ENCODE assay signal across 8 cellular contexts in genomic region chr21:34890258-34890723, GRCh38.
DNase-seq lines count a peak whose midpoint lies in the region; ATAC-seq and TF ChIP-seq lines count a peak whose summit lies in the region.

No MANE protein-coding gene starts in this region.

- CTCF ChIA-PET in WTC11 (lab: Charles Lee), result interaction anchor here (0.8 to 6.5 kb wide), 19 partner anchors 15 to 950 kb away, joined by 3 to 80 read pairs (median 4); no protein-coding TSS in a partner anchor

- no peak overlapping the region for H3K27ac Mint-ChIP-seq in WTC11
- H3K27ac Mint-ChIP-seq in stimulated activated naive B cell treated with anti-CD40 and anti-IgM and Interleukin-4, amounts not matched to agents 10 μg/mL and 1 μg/mL and 100 μg/mL, for 72 hours, result peak overlapping the region; percentile 99

- H3K9me3 Mint-ChIP-seq in WTC11, result no peaks in the 10 kb centered on the region
- H3K9me3 Mint-ChIP-seq in stimulated activated naive B cell treated with anti-CD40 and anti-IgM and Interleukin-4, amounts not matched to agents 10 μg/mL and 1 μg/mL and 100 μg/mL, for 72 hours, result peaks cover 0 to 1% of the 10 kb centered on the region in 2 donors

- peak overlapping the region; percentile 52 for H3K4me3 ChIP-seq in iPS-15b (ENCODE audit: low read depth, low read length)

- H3K4me1 ChIP-seq in iPS-15b (ENCODE audit: control insufficient read depth, insufficient read depth, low read length), result peaks cover 12% of the 10 kb centered on the region

- POLR2A ChIA-PET in WTC11 (lab: Charles Lee), result no interaction called here

- no peaks in the 10 kb centered on the region for H3K36me3 Mint-ChIP-seq in WTC11
- H3K36me3 Mint-ChIP-seq in stimulated activated naive B cell treated with anti-CD40 and anti-IgM and Interleukin-4, amounts not matched to agents 10 μg/mL and 1 μg/mL and 100 μg/mL, for 72 hours, result peaks cover 25 to 27% of the 10 kb centered on the region in 2 donors

- peaks cover 77% of the 10 kb centered on the region for H3K27me3 Mint-ChIP-seq in WTC11 (ENCODE audit: low read depth)
- peaks cover 0 to 4% of the 10 kb centered on the region in 2 donors for H3K27me3 Mint-ChIP-seq in stimulated activated naive B cell treated with anti-CD40 and anti-IgM and Interleukin-4, amounts not matched to agents 10 μg/mL and 1 μg/mL and 100 μg/mL, for 72 hours

- H3K27me3 ChIP-seq in iPS-15b (ENCODE audit: control insufficient read depth, insufficient read depth, low read length), result peaks cover 70% of the 10 kb centered on the region

- H3K4me1 Mint-ChIP-seq in WTC11, result peaks cover 31% of the 10 kb centered on the region
- peaks cover 23 to 46% of the 10 kb centered on the region in 2 donors for H3K4me1 Mint-ChIP-seq in stimulated activated naive B cell treated with anti-CD40 and anti-IgM and Interleukin-4, amounts not matched to agents 10 μg/mL and 1 μg/mL and 100 μg/mL, for 72 hours

- ATAC-seq in WTC11, result no peak
- no peak for ATAC-seq in stimulated activated naive B cell treated with anti-CD40 and anti-IgM and Interleukin-4, amounts not matched to agents 10 μg/mL and 1 μg/mL and 100 μg/mL, for 72 hours (replicated peaks)
- ATAC-seq in GM19467 (IDR thresholded peaks at IDR 0.05; ENCODE audit: unreplicated experiment), result no peak

- H3K36me3 ChIP-seq in iPS-15b (ENCODE audit: control insufficient read depth, insufficient read depth, low read length), result no peaks in the 10 kb centered on the region

- DNase-seq in NCI-H510A (lab: John Stamatoyannopoulos, UW), result peak; percentile 79
- DNase-seq in NCI-H510A treated with DMSO at 0.1 percent for 48 hours (lab: John Stamatoyannopoulos, UW), result no peak
- no peak for DNase-seq in WTC11 (ENCODE audit: low spot score)
- DNase-seq in stimulated activated naive B cell treated with anti-CD40 and anti-IgM and Interleukin-4, amounts not matched to agents 10 μg/mL and 1 μg/mL and 100 μg/mL, for 72 hours, result no peak
- no peak for DNase-seq in NCI-H2196 treated with DMSO at 0.1 percent for 48 hours (lab: John Stamatoyannopoulos, UW; ENCODE audit: unreplicated experiment)
- DNase-seq in stimulated activated naive CD4-positive, alpha-beta T cell treated with Interleukin-2 at 50 U/mL for 16 hours (lab: John Stamatoyannopoulos, UW), result no peak

- no peak overlapping the region for H3K9ac ChIP-seq in iPS-15b (ENCODE audit: low read depth, low read length)

- H3K4me3 Mint-ChIP-seq in WTC11, result peak overlapping the region; percentile 71
- H3K4me3 Mint-ChIP-seq in stimulated activated naive B cell treated with anti-CD40 and anti-IgM and Interleukin-4, amounts not matched to agents 10 μg/mL and 1 μg/mL and 100 μg/mL, for 72 hours, result peak overlapping the region; percentile 94 to 95

- no peaks in the 10 kb centered on the region for H3K9me3 ChIP-seq in iPS-15b (ENCODE audit: control insufficient read depth, insufficient read depth, low read length)

- no peak; the same call in 1 of the 2 replicates for TF ChIP-seq CTCF in WTC11 (IDR thresholded peaks at IDR 0.05)

TF ChIP-seq in WTC11, 78 proteins besides CTCF, POLR2A, EP300 and RAD21 (continues in another document):
- peak; percentile 9 for TF ChIP-seq HMGXB4 (CRISPR knock-in tag; IDR thresholded peaks at IDR 0.05)
- TF ChIP-seq GTF2I (CRISPR knock-in tag; conservative IDR thresholded peaks at IDR 0.05), result no peak
- TF ChIP-seq, protein P1, sequence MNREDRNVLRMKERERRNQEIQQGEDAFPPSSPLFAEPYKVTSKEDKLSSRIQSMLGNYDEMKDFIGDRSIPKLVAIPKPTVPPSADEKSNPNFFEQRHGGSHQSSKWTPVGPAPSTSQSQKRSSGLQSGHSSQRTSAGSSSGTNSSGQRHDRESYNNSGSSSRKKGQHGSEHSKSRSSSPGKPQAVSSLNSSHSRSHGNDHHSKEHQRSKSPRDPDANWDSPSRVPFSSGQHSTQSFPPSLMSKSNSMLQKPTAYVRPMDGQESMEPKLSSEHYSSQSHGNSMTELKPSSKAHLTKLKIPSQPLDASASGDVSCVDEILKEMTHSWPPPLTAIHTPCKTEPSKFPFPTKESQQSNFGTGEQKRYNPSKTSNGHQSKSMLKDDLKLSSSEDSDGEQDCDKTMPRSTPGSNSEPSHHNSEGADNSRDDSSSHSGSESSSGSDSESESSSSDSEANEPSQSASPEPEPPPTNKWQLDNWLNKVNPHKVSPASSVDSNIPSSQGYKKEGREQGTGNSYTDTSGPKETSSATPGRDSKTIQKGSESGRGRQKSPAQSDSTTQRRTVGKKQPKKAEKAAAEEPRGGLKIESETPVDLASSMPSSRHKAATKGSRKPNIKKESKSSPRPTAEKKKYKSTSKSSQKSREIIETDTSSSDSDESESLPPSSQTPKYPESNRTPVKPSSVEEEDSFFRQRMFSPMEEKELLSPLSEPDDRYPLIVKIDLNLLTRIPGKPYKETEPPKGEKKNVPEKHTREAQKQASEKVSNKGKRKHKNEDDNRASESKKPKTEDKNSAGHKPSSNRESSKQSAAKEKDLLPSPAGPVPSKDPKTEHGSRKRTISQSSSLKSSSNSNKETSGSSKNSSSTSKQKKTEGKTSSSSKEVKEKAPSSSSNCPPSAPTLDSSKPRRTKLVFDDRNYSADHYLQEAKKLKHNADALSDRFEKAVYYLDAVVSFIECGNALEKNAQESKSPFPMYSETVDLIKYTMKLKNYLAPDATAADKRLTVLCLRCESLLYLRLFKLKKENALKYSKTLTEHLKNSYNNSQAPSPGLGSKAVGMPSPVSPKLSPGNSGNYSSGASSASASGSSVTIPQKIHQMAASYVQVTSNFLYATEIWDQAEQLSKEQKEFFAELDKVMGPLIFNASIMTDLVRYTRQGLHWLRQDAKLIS (CRISPR knock-in tag; IDR thresholded peaks at IDR 0.05; ENCODE audit: borderline replicate concordance), result no peak
- TF ChIP-seq, protein P2, sequence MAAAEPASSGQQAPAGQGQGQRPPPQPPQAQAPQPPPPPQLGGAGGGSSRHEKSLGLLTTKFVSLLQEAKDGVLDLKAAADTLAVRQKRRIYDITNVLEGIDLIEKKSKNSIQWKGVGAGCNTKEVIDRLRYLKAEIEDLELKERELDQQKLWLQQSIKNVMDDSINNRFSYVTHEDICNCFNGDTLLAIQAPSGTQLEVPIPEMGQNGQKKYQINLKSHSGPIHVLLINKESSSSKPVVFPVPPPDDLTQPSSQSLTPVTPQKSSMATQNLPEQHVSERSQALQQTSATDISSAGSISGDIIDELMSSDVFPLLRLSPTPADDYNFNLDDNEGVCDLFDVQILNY (CRISPR knock-in tag; IDR thresholded peaks at IDR 0.05), result 0 out of 2 replicates have a peak, but pooled peaks have one; percentile 37
- no peak for TF ChIP-seq SOX15 (CRISPR knock-in tag; IDR thresholded peaks at IDR 0.05)
- no peak for TF ChIP-seq FOXP1 (CRISPR knock-in tag; IDR thresholded peaks at IDR 0.05; ENCODE audit: borderline replicate concordance)
- 0 out of 2 replicates have a peak, but pooled peaks have one; percentile 17 for TF ChIP-seq TEAD1 (CRISPR knock-in tag; IDR thresholded peaks at IDR 0.05)
- TF ChIP-seq SMAD4 (CRISPR knock-in tag; IDR thresholded peaks at IDR 0.05), result no peak
- TF ChIP-seq ZNF671 (CRISPR knock-in tag; IDR thresholded peaks at IDR 0.05), result no peak
- no peak for TF ChIP-seq ATF1 (CRISPR knock-in tag; IDR thresholded peaks at IDR 0.05)
- TF ChIP-seq, protein P3, sequence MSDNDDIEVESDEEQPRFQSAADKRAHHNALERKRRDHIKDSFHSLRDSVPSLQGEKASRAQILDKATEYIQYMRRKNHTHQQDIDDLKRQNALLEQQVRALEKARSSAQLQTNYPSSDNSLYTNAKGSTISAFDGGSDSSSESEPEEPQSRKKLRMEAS (CRISPR knock-in tag; IDR thresholded peaks at IDR 0.05), result peak; percentile 68; the same call in 1 of the 2 replicates
- TF ChIP-seq ZNF423 (CRISPR knock-in tag; IDR thresholded peaks at IDR 0.05), result 0 out of 2 replicates have a peak, but pooled peaks have one; percentile 45
- TF ChIP-seq, protein P4, sequence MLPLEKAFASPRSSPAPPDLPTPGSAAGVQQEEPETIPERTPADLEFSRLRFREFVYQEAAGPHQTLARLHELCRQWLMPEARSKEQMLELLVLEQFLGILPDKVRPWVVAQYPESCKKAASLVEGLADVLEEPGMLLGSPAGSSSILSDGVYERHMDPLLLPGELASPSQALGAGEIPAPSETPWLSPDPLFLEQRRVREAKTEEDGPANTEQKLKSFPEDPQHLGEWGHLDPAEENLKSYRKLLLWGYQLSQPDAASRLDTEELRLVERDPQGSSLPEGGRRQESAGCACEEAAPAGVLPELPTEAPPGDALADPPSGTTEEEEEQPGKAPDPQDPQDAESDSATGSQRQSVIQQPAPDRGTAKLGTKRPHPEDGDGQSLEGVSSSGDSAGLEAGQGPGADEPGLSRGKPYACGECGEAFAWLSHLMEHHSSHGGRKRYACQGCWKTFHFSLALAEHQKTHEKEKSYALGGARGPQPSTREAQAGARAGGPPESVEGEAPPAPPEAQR (CRISPR knock-in tag; IDR thresholded peaks at IDR 0.05), result no peak
